ENCODE assay signal across 8 cellular contexts in genomic region chr1:228500143-228500736, GRCh38. TPM values are rescaled to one million over a fixed set of nuclear protein-coding genes. Genes with fewer than 3 reads are reported as not detected.
A peak's percentile ranks its signal among the peaks of the same experiment; 100 is the strongest.
DNase-seq lines count a peak whose midpoint lies in the region; ATAC-seq and TF ChIP-seq lines count a peak whose summit lies in the region.

No MANE protein-coding gene starts in this region.

- POLR2A ChIA-PET in CD4-positive, alpha-beta T cell (lab: Charles Lee): interaction anchor here (1.5 to 2.4 kb wide), 4 partner anchors 13 to 94 kb away, joined by 7 to 14 read pairs (median 10); partner anchors contain the start of genes RNF187 and TRIM11

- no peak overlapping the region for H3K27ac ChIP-seq in CD4-positive, alpha-beta T cell (ENCODE audit: low read depth, low read length)

- peaks cover 20% of the 10 kb centered on the region for H3K4me1 Mint-ChIP-seq in CD4-positive, alpha-beta T cell (ENCODE audit: low read depth)

- H3K27ac Mint-ChIP-seq in CD4-positive, alpha-beta T cell: peak overlapping the region; percentile 55

- no peaks in the 10 kb centered on the region for H3K27me3 ChIP-seq in CD4-positive, alpha-beta T cell (ENCODE audit: control insufficient read depth, insufficient read depth, low read length)

- no peaks in the 10 kb centered on the region for H3K27me3 Mint-ChIP-seq in CD4-positive, alpha-beta T cell

- no peak for DNase-seq in CD4-positive, alpha-beta T cell
- peak; percentile 41 for DNase-seq in RPMI8226
- DNase-seq in medulla oblongata (ENCODE audit: extremely low spot score): peak; percentile 39
- no peak for DNase-seq in NCI-H446 (lab: John Stamatoyannopoulos, UW)
- no peak for DNase-seq in KG1 (lab: John Stamatoyannopoulos, UW)

- no peaks in the 10 kb centered on the region for H3K9me3 Mint-ChIP-seq in CD4-positive, alpha-beta T cell

- peak overlapping the region; percentile 84 for H3K4me3 Mint-ChIP-seq in CD4-positive, alpha-beta T cell

- CTCF ChIA-PET in CD4-positive, alpha-beta T cell (lab: Charles Lee): interaction anchor here (0.6 to 2.1 kb wide), 7 partner anchors 12 to 1005 kb away, joined by 3 to 17 read pairs (median 4); partner anchors contain the start of gene RNF187

- no peak for ATAC-seq in CD4-positive, alpha-beta T cell (ENCODE audit: poor library complexity)
- ATAC-seq in GM21423 (IDR thresholded peaks at IDR 0.05; ENCODE audit: unreplicated experiment) (peak; percentile 35), HG02678 (IDR thresholded peaks at IDR 0.05; ENCODE audit: unreplicated experiment) (no peak), GM18502 (IDR thresholded peaks at IDR 0.05; ENCODE audit: poor library complexity, unreplicated experiment) (no peak)

- intact Hi-C loops in CD4-positive, alpha-beta T cell (cut with DNase I, micrococcal nuclease): loop anchor here (5.0 to 10.0 kb wide), 2 partner anchors 43 to 725 kb away; a partner anchor contains a TSS

- H3K9me3 ChIP-seq in CD4-positive, alpha-beta T cell (ENCODE audit: control insufficient read depth, low read length): no peaks in the 10 kb centered on the region

- TF ChIP-seq CTCF in CD4-positive, alpha-beta T cell (IDR thresholded peaks at IDR 0.05): no peak

- H3K36me3 Mint-ChIP-seq in CD4-positive, alpha-beta T cell (ENCODE audit: low read depth): peaks cover 36% of the 10 kb centered on the region

RNA-seq across cellular contexts. Expression of gene RNF187, which starts 13.1 kb away (rescaled TPM):
- total RNA-seq in CD4-positive, alpha-beta T cell: 10 to 100 TPM; 40.7 to 45.1 TPM

Comparison
In these comparisons a context has a peak if more than half of its experiments do, and no peak if none do; other contexts are left out.
1. DNase-seq: peak in RPMI8226 (single experiment) and medulla oblongata (single experiment); none in CD4-positive, alpha-beta T cell (0 of 10), NCI-H446 (0 of 2) and KG1 (single experiment).